1 cellular context compared by ENCODE assay signal in the genomic region with DNA sequence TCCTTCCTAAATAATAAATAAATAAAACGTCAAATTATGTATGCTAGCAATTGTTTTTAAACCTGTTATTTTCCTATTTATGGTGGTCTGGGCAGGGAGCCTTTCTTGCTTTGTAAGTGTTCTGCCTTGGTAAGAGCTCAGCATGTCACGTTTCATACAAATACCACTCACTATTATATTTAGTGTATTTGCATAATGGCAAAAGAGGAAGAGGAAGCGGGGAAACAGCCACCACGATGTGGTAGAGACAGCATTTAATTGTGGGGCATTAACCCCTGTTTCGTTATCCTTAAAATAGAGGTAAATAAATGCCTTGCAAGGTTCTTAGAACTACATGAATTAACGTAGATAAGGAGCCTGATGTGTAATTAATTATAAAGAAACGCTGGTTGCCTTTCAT.
TF ChIP-seq lines count a peak whose summit lies in the region.

No MANE protein-coding gene starts in this region.

TF ChIP-seq in GM12878, 131 proteins besides CTCF, POLR2A, EP300 and RAD21 (continued from another document and continues in another):
- TF ChIP-seq, protein P1, sequence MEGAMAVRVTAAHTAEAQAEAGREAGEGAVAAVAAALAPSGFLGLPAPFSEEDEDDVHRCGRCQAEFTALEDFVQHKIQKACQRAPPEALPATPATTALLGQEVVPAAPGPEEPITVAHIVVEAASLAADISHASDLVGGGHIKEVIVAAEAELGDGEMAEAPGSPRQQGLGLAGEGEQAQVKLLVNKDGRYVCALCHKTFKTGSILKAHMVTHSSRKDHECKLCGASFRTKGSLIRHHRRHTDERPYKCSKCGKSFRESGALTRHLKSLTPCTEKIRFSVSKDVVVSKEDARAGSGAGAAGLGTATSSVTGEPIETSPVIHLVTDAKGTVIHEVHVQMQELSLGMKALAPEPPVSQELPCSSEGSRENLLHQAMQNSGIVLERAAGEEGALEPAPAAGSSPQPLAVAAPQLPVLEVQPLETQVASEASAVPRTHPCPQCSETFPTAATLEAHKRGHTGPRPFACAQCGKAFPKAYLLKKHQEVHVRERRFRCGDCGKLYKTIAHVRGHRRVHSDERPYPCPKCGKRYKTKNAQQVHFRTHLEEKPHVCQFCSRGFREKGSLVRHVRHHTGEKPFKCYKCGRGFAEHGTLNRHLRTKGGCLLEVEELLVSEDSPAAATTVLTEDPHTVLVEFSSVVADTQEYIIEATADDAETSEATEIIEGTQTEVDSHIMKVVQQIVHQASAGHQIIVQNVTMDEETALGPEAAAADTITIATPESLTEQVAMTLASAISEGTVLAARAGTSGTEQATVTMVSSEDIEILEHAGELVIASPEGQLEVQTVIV (IDR thresholded peaks at IDR 0.05; ENCODE audit: borderline replicate concordance, partially characterized antibody): no peak
- TF ChIP-seq NFIC (IDR thresholded peaks at IDR 0.05; ENCODE audit: low read depth, low read length) (0 out of 2 replicates have a peak, but pooled peaks have one; percentile 40), TCF7 (IDR thresholded peaks at IDR 0.05; ENCODE audit: borderline replicate concordance) (no peak), MEF2B (IDR thresholded peaks at IDR 0.05; ENCODE audit: partially characterized antibody, poor library complexity, severe bottlenecking) (peak; percentile 46), GABPA (IDR thresholded peaks at IDR 0.05; ENCODE audit: low read depth) (no peak), SMARCA5 (IDR thresholded peaks at IDR 0.05) (no peak), MTA2 (IDR thresholded peaks at IDR 0.05; ENCODE audit: low read depth) (peak; percentile 76), BCL11A (IDR thresholded peaks at IDR 0.05; ENCODE audit: low read depth, low read length) (peak; percentile 57; the same call in 1 of the 2 replicates), SUZ12 (IDR thresholded peaks at IDR 0.05; ENCODE audit: unreplicated experiment) (no peak), EED (IDR thresholded peaks at IDR 0.05; ENCODE audit: low read depth) (no peak), NR2C2 (IDR thresholded peaks at IDR 0.05; ENCODE audit: borderline replicate concordance, control insufficient read depth, insufficient read length, low read depth) (no peak), KLF5 (IDR thresholded peaks at IDR 0.05; ENCODE audit: partially characterized antibody) (no peak), MXI1 (IDR thresholded peaks at IDR 0.05; ENCODE audit: low read depth, low read length) (peak; percentile 29; the same call in 1 of the 2 replicates), ZBED1 (IDR thresholded peaks at IDR 0.05; ENCODE audit: borderline replicate concordance) (no peak), PAX8 (IDR thresholded peaks at IDR 0.05) (0 out of 2 replicates have a peak, but pooled peaks have one; percentile 38), SIX5 (IDR thresholded peaks at IDR 0.05; ENCODE audit: low read depth, low read length, severe bottlenecking) (no peak), MEF2A (IDR thresholded peaks at IDR 0.05; ENCODE audit: insufficient read depth, low read depth, low read length) (0 out of 2 replicates have a peak, but pooled peaks have one; percentile 72), IKZF2 (IDR thresholded peaks at IDR 0.05) (peak in 1 of 2 experiments; percentile 24; a peak in 1 of 4 replicates), GATAD2B (conservative IDR thresholded peaks at IDR 0.05; ENCODE audit: low read depth) (0 out of 2 replicates have a peak, but pooled peaks have one; percentile 37), MYB (IDR thresholded peaks at IDR 0.05; ENCODE audit: borderline replicate concordance, low read depth, low read length) (no peak), DPF2 (IDR thresholded peaks at IDR 0.05) (peak; percentile 64), SIN3A (IDR thresholded peaks at IDR 0.05; ENCODE audit: low read depth, low read length) (no peak), EZH2 (IDR thresholded peaks at IDR 0.05; ENCODE audit: borderline replicate concordance, control insufficient read depth, low read depth, low read length) (no peak), IKZF1 (conservative IDR thresholded peaks at IDR 0.05) (peak; percentile 33; the same call in 1 of the 2 replicates), IRF4 (IDR thresholded peaks at IDR 0.05; ENCODE audit: low read depth, low read length) (0 out of 2 replicates have a peak, but pooled peaks have one; percentile 13), ETV6 (conservative IDR thresholded peaks at IDR 0.05 in 1 of 2, IDR thresholded peaks at IDR 0.05 in 1 of 2; ENCODE audit: borderline replicate concordance in 1 of 2, low read depth in 1 of 2) (peak in 1 of 2 experiments; percentile 84; a peak in 2 of 4 replicates)
- TF ChIP-seq, protein P2, sequence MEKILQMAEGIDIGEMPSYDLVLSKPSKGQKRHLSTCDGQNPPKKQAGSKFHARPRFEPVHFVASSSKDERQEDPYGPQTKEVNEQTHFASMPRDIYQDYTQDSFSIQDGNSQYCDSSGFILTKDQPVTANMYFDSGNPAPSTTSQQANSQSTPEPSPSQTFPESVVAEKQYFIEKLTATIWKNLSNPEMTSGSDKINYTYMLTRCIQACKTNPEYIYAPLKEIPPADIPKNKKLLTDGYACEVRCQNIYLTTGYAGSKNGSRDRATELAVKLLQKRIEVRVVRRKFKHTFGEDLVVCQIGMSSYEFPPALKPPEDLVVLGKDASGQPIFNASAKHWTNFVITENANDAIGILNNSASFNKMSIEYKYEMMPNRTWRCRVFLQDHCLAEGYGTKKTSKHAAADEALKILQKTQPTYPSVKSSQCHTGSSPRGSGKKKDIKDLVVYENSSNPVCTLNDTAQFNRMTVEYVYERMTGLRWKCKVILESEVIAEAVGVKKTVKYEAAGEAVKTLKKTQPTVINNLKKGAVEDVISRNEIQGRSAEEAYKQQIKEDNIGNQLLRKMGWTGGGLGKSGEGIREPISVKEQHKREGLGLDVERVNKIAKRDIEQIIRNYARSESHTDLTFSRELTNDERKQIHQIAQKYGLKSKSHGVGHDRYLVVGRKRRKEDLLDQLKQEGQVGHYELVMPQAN (conservative IDR thresholded peaks at IDR 0.05): no peak
- TF ChIP-seq, protein P3, sequence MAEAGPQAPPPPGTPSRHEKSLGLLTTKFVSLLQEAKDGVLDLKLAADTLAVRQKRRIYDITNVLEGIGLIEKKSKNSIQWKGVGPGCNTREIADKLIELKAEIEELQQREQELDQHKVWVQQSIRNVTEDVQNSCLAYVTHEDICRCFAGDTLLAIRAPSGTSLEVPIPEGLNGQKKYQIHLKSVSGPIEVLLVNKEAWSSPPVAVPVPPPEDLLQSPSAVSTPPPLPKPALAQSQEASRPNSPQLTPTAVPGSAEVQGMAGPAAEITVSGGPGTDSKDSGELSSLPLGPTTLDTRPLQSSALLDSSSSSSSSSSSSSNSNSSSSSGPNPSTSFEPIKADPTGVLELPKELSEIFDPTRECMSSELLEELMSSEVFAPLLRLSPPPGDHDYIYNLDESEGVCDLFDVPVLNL (IDR thresholded peaks at IDR 0.05; ENCODE audit: low read depth, low read length): no peak
- TF ChIP-seq, protein P4, sequence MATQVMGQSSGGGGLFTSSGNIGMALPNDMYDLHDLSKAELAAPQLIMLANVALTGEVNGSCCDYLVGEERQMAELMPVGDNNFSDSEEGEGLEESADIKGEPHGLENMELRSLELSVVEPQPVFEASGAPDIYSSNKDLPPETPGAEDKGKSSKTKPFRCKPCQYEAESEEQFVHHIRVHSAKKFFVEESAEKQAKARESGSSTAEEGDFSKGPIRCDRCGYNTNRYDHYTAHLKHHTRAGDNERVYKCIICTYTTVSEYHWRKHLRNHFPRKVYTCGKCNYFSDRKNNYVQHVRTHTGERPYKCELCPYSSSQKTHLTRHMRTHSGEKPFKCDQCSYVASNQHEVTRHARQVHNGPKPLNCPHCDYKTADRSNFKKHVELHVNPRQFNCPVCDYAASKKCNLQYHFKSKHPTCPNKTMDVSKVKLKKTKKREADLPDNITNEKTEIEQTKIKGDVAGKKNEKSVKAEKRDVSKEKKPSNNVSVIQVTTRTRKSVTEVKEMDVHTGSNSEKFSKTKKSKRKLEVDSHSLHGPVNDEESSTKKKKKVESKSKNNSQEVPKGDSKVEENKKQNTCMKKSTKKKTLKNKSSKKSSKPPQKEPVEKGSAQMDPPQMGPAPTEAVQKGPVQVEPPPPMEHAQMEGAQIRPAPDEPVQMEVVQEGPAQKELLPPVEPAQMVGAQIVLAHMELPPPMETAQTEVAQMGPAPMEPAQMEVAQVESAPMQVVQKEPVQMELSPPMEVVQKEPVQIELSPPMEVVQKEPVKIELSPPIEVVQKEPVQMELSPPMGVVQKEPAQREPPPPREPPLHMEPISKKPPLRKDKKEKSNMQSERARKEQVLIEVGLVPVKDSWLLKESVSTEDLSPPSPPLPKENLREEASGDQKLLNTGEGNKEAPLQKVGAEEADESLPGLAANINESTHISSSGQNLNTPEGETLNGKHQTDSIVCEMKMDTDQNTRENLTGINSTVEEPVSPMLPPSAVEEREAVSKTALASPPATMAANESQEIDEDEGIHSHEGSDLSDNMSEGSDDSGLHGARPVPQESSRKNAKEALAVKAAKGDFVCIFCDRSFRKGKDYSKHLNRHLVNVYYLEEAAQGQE (IDR thresholded peaks at IDR 0.05; ENCODE audit: low read depth, low read length): no peak
- TF ChIP-seq, protein P5, sequence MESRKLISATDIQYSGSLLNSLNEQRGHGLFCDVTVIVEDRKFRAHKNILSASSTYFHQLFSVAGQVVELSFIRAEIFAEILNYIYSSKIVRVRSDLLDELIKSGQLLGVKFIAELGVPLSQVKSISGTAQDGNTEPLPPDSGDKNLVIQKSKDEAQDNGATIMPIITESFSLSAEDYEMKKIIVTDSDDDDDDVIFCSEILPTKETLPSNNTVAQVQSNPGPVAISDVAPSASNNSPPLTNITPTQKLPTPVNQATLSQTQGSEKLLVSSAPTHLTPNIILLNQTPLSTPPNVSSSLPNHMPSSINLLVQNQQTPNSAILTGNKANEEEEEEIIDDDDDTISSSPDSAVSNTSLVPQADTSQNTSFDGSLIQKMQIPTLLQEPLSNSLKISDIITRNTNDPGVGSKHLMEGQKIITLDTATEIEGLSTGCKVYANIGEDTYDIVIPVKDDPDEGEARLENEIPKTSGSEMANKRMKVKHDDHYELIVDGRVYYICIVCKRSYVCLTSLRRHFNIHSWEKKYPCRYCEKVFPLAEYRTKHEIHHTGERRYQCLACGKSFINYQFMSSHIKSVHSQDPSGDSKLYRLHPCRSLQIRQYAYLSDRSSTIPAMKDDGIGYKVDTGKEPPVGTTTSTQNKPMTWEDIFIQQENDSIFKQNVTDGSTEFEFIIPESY (IDR thresholded peaks at IDR 0.05): no peak
- TF ChIP-seq, protein P6, sequence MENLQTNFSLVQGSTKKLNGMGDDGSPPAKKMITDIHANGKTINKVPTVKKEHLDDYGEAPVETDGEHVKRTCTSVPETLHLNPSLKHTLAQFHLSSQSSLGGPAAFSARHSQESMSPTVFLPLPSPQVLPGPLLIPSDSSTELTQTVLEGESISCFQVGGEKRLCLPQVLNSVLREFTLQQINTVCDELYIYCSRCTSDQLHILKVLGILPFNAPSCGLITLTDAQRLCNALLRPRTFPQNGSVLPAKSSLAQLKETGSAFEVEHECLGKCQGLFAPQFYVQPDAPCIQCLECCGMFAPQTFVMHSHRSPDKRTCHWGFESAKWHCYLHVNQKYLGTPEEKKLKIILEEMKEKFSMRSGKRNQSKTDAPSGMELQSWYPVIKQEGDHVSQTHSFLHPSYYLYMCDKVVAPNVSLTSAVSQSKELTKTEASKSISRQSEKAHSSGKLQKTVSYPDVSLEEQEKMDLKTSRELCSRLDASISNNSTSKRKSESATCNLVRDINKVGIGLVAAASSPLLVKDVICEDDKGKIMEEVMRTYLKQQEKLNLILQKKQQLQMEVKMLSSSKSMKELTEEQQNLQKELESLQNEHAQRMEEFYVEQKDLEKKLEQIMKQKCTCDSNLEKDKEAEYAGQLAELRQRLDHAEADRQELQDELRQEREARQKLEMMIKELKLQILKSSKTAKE (IDR thresholded peaks at IDR 0.05; ENCODE audit: low read depth, poor library complexity, severe bottlenecking): peak; percentile 32
- TF ChIP-seq, protein P7, sequence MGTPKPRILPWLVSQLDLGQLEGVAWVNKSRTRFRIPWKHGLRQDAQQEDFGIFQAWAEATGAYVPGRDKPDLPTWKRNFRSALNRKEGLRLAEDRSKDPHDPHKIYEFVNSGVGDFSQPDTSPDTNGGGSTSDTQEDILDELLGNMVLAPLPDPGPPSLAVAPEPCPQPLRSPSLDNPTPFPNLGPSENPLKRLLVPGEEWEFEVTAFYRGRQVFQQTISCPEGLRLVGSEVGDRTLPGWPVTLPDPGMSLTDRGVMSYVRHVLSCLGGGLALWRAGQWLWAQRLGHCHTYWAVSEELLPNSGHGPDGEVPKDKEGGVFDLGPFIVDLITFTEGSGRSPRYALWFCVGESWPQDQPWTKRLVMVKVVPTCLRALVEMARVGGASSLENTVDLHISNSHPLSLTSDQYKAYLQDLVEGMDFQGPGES (IDR thresholded peaks at IDR 0.05): no peak
- TF ChIP-seq, protein P8, sequence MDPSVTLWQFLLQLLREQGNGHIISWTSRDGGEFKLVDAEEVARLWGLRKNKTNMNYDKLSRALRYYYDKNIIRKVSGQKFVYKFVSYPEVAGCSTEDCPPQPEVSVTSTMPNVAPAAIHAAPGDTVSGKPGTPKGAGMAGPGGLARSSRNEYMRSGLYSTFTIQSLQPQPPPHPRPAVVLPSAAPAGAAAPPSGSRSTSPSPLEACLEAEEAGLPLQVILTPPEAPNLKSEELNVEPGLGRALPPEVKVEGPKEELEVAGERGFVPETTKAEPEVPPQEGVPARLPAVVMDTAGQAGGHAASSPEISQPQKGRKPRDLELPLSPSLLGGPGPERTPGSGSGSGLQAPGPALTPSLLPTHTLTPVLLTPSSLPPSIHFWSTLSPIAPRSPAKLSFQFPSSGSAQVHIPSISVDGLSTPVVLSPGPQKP (IDR thresholded peaks at IDR 0.05; ENCODE audit: low read depth, low read length): no peak
- TF ChIP-seq, protein P9, sequence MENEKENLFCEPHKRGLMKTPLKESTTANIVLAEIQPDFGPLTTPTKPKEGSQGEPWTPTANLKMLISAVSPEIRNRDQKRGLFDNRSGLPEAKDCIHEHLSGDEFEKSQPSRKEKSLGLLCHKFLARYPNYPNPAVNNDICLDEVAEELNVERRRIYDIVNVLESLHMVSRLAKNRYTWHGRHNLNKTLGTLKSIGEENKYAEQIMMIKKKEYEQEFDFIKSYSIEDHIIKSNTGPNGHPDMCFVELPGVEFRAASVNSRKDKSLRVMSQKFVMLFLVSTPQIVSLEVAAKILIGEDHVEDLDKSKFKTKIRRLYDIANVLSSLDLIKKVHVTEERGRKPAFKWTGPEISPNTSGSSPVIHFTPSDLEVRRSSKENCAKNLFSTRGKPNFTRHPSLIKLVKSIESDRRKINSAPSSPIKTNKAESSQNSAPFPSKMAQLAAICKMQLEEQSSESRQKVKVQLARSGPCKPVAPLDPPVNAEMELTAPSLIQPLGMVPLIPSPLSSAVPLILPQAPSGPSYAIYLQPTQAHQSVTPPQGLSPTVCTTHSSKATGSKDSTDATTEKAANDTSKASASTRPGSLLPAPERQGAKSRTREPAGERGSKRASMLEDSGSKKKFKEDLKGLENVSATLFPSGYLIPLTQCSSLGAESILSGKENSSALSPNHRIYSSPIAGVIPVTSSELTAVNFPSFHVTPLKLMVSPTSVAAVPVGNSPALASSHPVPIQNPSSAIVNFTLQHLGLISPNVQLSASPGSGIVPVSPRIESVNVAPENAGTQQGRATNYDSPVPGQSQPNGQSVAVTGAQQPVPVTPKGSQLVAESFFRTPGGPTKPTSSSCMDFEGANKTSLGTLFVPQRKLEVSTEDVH (IDR thresholded peaks at IDR 0.05; ENCODE audit: low read depth, partially characterized antibody): no peak
- TF ChIP-seq, protein P10, sequence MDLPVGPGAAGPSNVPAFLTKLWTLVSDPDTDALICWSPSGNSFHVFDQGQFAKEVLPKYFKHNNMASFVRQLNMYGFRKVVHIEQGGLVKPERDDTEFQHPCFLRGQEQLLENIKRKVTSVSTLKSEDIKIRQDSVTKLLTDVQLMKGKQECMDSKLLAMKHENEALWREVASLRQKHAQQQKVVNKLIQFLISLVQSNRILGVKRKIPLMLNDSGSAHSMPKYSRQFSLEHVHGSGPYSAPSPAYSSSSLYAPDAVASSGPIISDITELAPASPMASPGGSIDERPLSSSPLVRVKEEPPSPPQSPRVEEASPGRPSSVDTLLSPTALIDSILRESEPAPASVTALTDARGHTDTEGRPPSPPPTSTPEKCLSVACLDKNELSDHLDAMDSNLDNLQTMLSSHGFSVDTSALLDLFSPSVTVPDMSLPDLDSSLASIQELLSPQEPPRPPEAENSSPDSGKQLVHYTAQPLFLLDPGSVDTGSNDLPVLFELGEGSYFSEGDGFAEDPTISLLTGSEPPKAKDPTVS (IDR thresholded peaks at IDR 0.05; ENCODE audit: low read depth, low read length): no peak
